In the genomic region with DNA sequence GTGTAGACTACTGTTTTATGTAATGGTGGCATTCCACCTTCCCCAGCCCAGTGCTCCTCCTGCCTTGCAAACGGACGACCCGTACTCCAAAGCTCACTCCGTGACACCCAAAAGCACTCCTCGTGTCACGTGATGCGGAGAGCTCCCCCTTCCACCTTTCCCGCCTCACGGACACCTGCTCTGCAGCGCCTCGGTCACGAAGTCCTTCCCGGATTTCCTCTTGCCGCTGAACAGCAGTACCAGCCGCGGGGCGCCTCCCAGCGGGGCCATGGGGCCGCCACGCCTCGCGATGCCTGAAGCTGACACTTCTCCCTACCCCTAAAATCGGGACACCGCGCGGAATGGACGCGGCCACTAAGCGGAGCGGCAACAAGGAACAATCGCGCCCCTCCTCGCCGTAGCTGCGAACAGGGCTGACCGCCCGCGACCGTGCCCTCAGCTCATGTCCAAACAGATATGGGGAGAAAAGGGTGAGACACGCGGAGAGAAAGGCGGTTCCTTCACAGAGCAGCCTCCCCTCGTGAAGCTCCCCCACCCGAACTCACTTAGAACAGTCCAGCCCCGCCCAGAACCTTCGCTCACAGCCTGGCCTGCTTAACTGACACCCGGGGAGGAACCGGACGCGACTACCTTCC, we compare ENCODE assay signal across 8 cellular contexts.
DNase-seq lines count a peak whose midpoint lies in the region; ATAC-seq and TF ChIP-seq lines count a peak whose summit lies in the region.

Gene PMVK, minus strand, starts transcription at position 304 of the 635 bp plus-strand sequence. Its CDS starts 34 bp downstream, at position 270.

- TF ChIP-seq POLR2A in GM19099 (IDR thresholded peaks at IDR 0.05; ENCODE audit: extremely low read depth, insufficient read length, low read depth), result peak; percentile 86

- TF ChIP-seq CTCF in choroid plexus epithelial cell (conservative IDR thresholded peaks at IDR 0.05; ENCODE audit: low read depth, low read length), result peak; percentile 39

- peak; percentile 97 for DNase-seq in Ammon's horn (ENCODE audit: low spot score)
- DNase-seq in NCI-H510A (lab: John Stamatoyannopoulos, UW), result peak; percentile 93
- DNase-seq in activated CD4-positive, alpha-beta T cell treated with anti-CD3 and anti-CD28 coated beads for 24 hours (ENCODE audit: low read depth in 2 of 2), result peak; percentile 90 to 93
- peak; percentile 98 for DNase-seq in choroid plexus epithelial cell (ENCODE audit: low read depth)
- peak; percentile 94 for DNase-seq in kidney tubule cell (ENCODE audit: low spot score)
- peak; percentile 81 to 92 (median 88) for DNase-seq in stimulated activated CD4-positive, alpha-beta T cell treated with anti-CD3 and anti-CD28 coated beads, Interleukin-1b, Interleukin-23, amount 100 ng/mL, for 24 hours (ENCODE audit: low read depth in 4 of 4, low spot score in 1 of 4)

- H3K4me3 ChIP-seq in choroid plexus epithelial cell (ENCODE audit: low read depth, low read length), result peak within 1 kb of the TSS; percentile 83

- ATAC-seq in HG03432 (IDR thresholded peaks at IDR 0.05; ENCODE audit: unreplicated experiment), result peak; percentile 80

Comparison
In these comparisons a context has a peak if more than half of its experiments do, and no peak if none do; other contexts are left out.
1. Peak in every context shown above with its lines: DNase-seq, ATAC-seq and H3K4me3 ChIP-seq.